Comparison of ENCODE assay signal across 8 cellular contexts in the genomic region with DNA sequence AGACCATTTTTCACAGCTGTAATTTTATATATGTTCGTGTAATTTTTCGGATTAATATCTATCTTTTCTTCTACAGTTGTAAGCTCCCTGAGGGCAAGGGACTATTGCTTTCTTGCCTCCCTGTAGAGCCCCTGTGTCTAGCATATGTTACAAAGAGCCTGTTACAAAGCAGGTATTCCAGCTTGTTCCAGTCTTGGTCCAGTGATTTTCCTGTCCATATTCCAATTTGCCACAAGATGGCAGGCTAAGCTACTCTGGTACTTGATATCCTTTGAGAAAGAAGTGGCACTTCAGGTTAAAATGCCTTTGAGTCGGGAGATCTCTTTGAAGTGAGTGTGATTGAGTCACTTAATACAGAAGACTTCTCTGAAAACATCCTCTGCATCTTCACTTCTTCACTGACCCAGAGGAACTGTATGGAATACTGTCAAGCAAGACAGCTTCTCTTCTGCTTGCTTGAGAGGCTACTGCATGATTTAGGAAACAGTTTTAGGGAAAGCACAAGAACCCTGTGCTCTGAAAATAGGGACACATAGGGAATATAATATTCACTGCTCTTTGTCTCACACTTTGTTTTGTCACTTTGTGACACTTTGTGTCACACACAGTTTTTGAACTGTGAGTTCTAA. TPM values are rescaled to one million over a fixed set of nuclear protein-coding genes. Genes with fewer than 3 reads are reported as not detected.
DNase-seq lines count a peak whose midpoint lies in the region; ATAC-seq and TF ChIP-seq lines count a peak whose summit lies in the region.

No MANE protein-coding gene starts in this region.

- no peaks in the 10 kb centered on the region for H3K9me2 ChIP-seq in GM23338 (ENCODE audit: insufficient read depth)

- H3K4me1 ChIP-seq in A673 (ENCODE audit: insufficient read depth, low read length, poor library complexity, severe bottlenecking) (no peaks in the 10 kb centered on the region), GM23338 (ENCODE audit: insufficient read depth) (peaks cover 12% of the 10 kb centered on the region)

- no peak overlapping the region for H3K27ac ChIP-seq in A673 (ENCODE audit: low read depth, low read length, poor library complexity, severe bottlenecking)
- H3K27ac ChIP-seq in GM23338 (ENCODE audit: low read depth) = no peak overlapping the region

- H3K27me3 ChIP-seq in A673 (replicated peaks; ENCODE audit: insufficient read depth, low read depth, low read length, poor library complexity) = no peaks in the 10 kb centered on the region
- no peaks in the 10 kb centered on the region for H3K27me3 ChIP-seq in GM23338 (ENCODE audit: insufficient read depth)

- CTCF ChIA-PET in A673 (lab: Charles Lee) = interaction anchor here (0.8 to 3.2 kb wide), 4 partner anchors 112 to 1417 kb away, joined by 3 to 37 read pairs (median 8); no protein-coding TSS in a partner anchor

- POLR2A ChIA-PET in A673 (lab: Charles Lee; ENCODE audit: low non-redundant PET) = no interaction called here

- H3K4me3 ChIP-seq in A673 (ENCODE audit: low read depth, low read length, poor library complexity, severe bottlenecking) (no peak overlapping the region), GM23338 (no peak overlapping the region), astrocyte of the spinal cord (ENCODE audit: low read depth, low read length) (no peak overlapping the region)

- intact Hi-C loops in A673 (cut with micrococcal nuclease; ENCODE audit: unreplicated experiment) = loop anchor here (1.0 to 5.0 kb wide), 2 partner anchors 709 to 785 kb away; partner anchors contain the start of gene BAAT
- intact Hi-C loops in left colon (cut with DNase I, micrococcal nuclease) = loop anchor here in 1 of 2 donors (10.0 kb wide), 1 partner anchor 712 kb away; no protein-coding TSS in a partner anchor

- H3K27me3 Mint-ChIP-seq in GM23338 (ENCODE audit: insufficient read depth, low read depth, poor library complexity) = peaks cover 6% of the 10 kb centered on the region

- no peaks in the 10 kb centered on the region; the same call in 2 of the 3 replicates for H3K36me3 Mint-ChIP-seq in GM23338 (ENCODE audit: low read depth)

- no peaks in the 10 kb centered on the region for H4K20me1 ChIP-seq in GM23338 (replicated peaks; ENCODE audit: insufficient read depth)

- H3K4me1 Mint-ChIP-seq in GM23338 = peaks cover 37% of the 10 kb centered on the region

- H3K79me2 ChIP-seq in GM23338 (replicated peaks; ENCODE audit: insufficient read depth) = no peaks in the 10 kb centered on the region

- TF ChIP-seq CTCF in A673 (conservative IDR thresholded peaks at IDR 0.05; ENCODE audit: low read depth, low read length) (peak; percentile 78), GM23338 (conservative IDR thresholded peaks at IDR 0.05; ENCODE audit: low read depth in 2 of 2) (peak; percentile 88 to 94), astrocyte of the spinal cord (IDR thresholded peaks at IDR 0.05; ENCODE audit: low read depth, low read length) (peak; percentile 73)

- H3F3A ChIP-seq in GM23338 (replicated peaks; ENCODE audit: low read depth) = no peaks in the 10 kb centered on the region; the same call in 1 of the 2 replicates

- no peak overlapping the region for H3K4me3 Mint-ChIP-seq in GM23338

- no peaks in the 10 kb centered on the region; the same call in 2 of the 3 replicates for H3K9me3 Mint-ChIP-seq in GM23338

- H3K36me3 ChIP-seq in A673 (ENCODE audit: insufficient read depth, low read length, poor library complexity, severe bottlenecking) (no peaks in the 10 kb centered on the region), GM23338 (ENCODE audit: insufficient read depth) (no peaks in the 10 kb centered on the region)

- no peak overlapping the region for H2AFZ ChIP-seq in GM23338

- ATAC-seq in GM23338 (peak; percentile 13), left colon (peak; percentile 34), HG02623 (IDR thresholded peaks at IDR 0.05; ENCODE audit: unreplicated experiment) (no peak)

- BruUV-seq in A673 (replicated peaks; lab: Mats Ljungman, UMichigan) = no TSS peak

- in situ Hi-C loops in astrocyte of the spinal cord (cut with HindIII; ENCODE audit: low sequenced_read_pairs) = no loop called here

- H3K9me3 ChIP-seq in A673 (ENCODE audit: low read depth, low read length, poor library complexity, severe bottlenecking) = no peaks in the 10 kb centered on the region

- H3K27ac Mint-ChIP-seq in GM23338 = peak overlapping the region; percentile 27

- DNase-seq in A673 (ENCODE audit: low spot score) (peak; percentile 72), GM23338 (ENCODE audit: low spot score) (peak; percentile 90), NCI-H2227 (lab: John Stamatoyannopoulos, UW; ENCODE audit: unreplicated experiment) (peak; percentile 69), astrocyte of the spinal cord (ENCODE audit: low read depth, low spot score) (peak; percentile 61), left colon (no peak)
- DNase-seq in activated naive CD4-positive, alpha-beta T cell treated with anti-CD3 and anti-CD28 coated beads, Interleukin-2, amount 50 U/mL, for 16 hours = no peak
- DNase-seq in activated naive CD4-positive, alpha-beta T cell (lab: John Stamatoyannopoulos, UW) = no peak

- H3K4me2 ChIP-seq in GM23338 = no peak overlapping the region

TF ChIP-seq in GM23338, 12 proteins besides CTCF, POLR2A, EP300 and RAD21 (continues in another document):
- TF ChIP-seq, protein P1, sequence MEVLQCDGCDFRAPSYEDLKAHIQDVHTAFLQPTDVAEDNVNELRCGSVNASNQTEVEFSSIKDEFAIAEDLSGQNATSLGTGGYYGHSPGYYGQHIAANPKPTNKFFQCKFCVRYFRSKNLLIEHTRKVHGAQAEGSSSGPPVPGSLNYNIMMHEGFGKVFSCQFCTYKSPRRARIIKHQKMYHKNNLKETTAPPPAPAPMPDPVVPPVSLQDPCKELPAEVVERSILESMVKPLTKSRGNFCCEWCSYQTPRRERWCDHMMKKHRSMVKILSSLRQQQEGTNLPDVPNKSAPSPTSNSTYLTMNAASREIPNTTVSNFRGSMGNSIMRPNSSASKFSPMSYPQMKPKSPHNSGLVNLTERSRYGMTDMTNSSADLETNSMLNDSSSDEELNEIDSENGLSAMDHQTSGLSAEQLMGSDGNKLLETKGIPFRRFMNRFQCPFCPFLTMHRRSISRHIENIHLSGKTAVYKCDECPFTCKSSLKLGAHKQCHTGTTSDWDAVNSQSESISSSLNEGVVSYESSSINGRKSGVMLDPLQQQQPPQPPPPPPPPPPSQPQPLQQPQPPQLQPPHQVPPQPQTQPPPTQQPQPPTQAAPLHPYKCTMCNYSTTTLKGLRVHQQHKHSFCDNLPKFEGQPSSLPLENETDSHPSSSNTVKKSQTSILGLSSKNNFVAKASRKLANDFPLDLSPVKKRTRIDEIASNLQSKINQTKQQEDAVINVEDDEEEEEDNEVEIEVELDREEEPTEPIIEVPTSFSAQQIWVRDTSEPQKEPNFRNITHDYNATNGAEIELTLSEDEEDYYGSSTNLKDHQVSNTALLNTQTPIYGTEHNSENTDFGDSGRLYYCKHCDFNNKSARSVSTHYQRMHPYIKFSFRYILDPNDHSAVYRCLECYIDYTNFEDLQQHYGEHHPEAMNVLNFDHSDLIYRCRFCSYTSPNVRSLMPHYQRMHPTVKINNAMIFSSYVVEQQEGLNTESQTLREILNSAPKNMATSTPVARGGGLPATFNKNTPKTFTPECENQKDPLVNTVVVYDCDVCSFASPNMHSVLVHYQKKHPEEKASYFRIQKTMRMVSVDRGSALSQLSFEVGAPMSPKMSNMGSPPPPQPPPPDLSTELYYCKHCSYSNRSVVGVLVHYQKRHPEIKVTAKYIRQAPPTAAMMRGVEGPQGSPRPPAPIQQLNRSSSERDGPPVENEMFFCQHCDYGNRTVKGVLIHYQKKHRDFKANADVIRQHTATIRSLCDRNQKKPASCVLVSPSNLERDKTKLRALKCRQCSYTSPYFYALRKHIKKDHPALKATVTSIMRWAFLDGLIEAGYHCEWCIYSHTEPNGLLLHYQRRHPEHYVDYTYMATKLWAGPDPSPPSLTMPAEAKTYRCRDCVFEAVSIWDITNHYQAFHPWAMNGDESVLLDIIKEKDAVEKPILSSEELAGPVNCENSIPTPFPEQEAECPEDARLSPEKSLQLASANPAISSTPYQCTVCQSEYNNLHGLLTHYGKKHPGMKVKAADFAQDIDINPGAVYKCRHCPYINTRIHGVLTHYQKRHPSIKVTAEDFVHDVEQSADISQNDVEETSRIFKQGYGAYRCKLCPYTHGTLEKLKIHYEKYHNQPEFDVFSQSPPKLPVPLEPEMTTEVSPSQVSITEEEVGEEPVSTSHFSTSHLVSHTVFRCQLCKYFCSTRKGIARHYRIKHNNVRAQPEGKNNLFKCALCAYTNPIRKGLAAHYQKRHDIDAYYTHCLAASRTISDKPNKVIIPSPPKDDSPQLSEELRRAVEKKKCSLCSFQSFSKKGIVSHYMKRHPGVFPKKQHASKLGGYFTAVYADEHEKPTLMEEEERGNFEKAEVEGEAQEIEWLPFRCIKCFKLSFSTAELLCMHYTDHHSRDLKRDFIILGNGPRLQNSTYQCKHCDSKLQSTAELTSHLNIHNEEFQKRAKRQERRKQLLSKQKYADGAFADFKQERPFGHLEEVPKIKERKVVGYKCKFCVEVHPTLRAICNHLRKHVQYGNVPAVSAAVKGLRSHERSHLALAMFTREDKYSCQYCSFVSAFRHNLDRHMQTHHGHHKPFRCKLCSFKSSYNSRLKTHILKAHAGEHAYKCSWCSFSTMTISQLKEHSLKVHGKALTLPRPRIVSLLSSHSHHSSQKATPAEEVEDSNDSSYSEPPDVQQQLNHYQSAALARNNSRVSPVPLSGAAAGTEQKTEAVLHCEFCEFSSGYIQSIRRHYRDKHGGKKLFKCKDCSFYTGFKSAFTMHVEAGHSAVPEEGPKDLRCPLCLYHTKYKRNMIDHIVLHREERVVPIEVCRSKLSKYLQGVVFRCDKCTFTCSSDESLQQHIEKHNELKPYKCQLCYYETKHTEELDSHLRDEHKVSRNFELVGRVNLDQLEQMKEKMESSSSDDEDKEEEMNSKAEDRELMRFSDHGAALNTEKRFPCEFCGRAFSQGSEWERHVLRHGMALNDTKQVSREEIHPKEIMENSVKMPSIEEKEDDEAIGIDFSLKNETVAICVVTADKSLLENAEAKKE (CRISPR knock-in tag; IDR thresholded peaks at IDR 0.05) = no peak
- TF ChIP-seq JUNB (IDR thresholded peaks at IDR 0.05; ENCODE audit: unreplicated experiment) = no peak
- TF ChIP-seq POLR2AphosphoS5 (IDR thresholded peaks at IDR 0.05; ENCODE audit: low read depth) = no peak
- TF ChIP-seq CREB1 (CRISPR knock-in tag; IDR thresholded peaks at IDR 0.05; ENCODE audit: low read depth) = no peak
- TF ChIP-seq, protein P2, sequence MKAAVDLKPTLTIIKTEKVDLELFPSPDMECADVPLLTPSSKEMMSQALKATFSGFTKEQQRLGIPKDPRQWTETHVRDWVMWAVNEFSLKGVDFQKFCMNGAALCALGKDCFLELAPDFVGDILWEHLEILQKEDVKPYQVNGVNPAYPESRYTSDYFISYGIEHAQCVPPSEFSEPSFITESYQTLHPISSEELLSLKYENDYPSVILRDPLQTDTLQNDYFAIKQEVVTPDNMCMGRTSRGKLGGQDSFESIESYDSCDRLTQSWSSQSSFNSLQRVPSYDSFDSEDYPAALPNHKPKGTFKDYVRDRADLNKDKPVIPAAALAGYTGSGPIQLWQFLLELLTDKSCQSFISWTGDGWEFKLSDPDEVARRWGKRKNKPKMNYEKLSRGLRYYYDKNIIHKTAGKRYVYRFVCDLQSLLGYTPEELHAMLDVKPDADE (IDR thresholded peaks at IDR 0.05) = no peak

RNA-seq across cellular contexts. Expression of gene CAVIN4, which starts 24.5 kb away (rescaled TPM):
- total RNA-seq in A673 (2021) = 3.9 and 5.0 TPM in 2 replicates
- 6.0 and 7.9 TPM in 2 replicates for total RNA-seq in GM23338 (2014; rRNA removed; shearing (Covaris generic))
- 2.1 and 3.0 TPM in 2 replicates for polyA plus RNA-seq in GM23338 (2016; fragmentation: Nextera tagmentation; extraction: Ambion mirVana)
- total RNA-seq in left colon = under 1 TPM; 0.18 to 0.22 TPM

Comparison
In these comparisons a context has a peak if more than half of its experiments do, and no peak if none do; other contexts are left out.
1. DNase-seq: peak in A673 (single experiment), GM23338 (single experiment), NCI-H2227 (single experiment) and astrocyte of the spinal cord (single experiment); none in left colon (0 of 2), activated naive CD4-positive, alpha-beta T cell treated with anti-CD3 and anti-CD28 coated beads, Interleukin-2, amount 50 U/mL, for 16 hours (single experiment) and activated naive CD4-positive, alpha-beta T cell (0 of 4).
2. Peak in every context shown above with its lines, with median percentiles within 50 percentile points of each other: CTCF ChIP-seq.